1 cellular context compared by ENCODE assay signal in genomic region chr11:6612008-6612815, GRCh38.
TF ChIP-seq lines count a peak whose summit lies in the region.

TAF10 (minus strand) TSS chr11:6612216; CDS start chr11:6612189, 27 bp downstream.

TF ChIP-seq in K562, 482 proteins besides CTCF, POLR2A, EP300 and RAD21 (continued from another document and continues in another):
- TF ChIP-seq, protein P1, sequence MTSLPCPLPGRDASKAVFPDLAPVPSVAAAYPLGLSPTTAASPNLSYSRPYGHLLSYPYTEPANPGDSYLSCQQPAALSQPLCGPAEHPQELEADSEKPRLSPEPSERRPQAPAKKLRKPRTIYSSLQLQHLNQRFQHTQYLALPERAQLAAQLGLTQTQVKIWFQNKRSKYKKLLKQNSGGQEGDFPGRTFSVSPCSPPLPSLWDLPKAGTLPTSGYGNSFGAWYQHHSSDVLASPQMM (CRISPR knock-in tag; IDR thresholded peaks at IDR 0.05): no peak
- TF ChIP-seq ELF1 (tag; IDR thresholded peaks at IDR 0.05): peak; percentile 96
- no peak for TF ChIP-seq ZNF511 (CRISPR knock-in tag; IDR thresholded peaks at IDR 0.05)
- TF ChIP-seq, protein P2, sequence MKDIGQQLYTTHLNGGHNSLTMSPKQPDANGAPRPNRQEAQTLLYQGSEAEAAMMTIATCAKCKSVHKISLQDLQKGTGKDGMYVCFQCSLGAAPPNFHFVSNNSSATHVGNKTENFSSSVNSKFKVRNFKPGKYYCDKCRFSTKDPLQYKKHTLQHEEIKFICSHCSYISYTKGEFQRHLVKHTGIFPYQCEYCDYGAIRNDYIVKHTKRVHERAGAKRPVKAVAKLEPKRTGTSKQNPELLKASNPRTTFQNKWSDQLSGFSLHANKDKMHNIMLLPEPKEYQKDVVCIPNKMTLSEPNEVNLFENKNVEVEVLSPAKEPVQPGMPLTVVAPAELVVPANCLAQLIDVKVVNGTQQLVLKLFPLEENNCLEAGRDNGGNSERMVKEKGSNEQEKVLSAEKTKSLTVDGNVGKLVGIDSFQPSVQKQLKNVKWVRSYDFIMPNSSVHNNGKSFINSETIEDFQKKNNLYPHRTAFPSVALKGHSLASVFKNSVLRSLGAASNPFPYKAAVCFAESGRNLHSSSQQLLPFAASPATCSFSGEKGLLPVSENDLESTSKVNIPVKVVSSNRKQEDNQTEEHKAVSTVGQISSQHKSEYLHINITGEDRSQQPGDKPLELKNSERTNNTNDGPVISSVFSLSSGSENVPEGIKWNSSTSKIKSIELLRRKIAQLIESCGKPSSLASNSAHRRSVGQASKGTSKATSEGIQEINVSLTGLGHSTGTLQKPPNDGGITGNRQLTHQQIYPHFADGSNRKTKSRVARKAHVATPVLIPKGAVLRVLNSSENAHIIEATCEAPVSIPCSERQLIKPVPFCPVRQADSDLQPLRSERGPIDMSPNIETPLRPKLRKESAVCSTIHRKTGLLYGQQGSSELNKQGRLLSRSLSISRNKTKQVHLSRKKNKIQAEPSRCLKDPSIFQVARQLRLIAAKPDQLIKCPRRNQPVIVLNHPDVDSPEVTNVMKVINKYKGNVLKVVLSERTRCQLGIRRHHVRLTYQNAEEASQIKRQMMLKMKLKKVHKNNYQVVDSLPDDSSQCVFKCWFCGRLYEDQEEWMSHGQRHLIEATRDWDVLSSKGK (CRISPR knock-in tag; IDR thresholded peaks at IDR 0.05): no peak
- TF ChIP-seq KDM5B (IDR thresholded peaks at IDR 0.05; ENCODE audit: insufficient replicate concordance, low read depth, low read length): peak; percentile 88
- no peak for TF ChIP-seq BRF1 (IDR thresholded peaks at IDR 0.05; ENCODE audit: borderline replicate concordance, extremely low read depth, insufficient read length)
- no peak for TF ChIP-seq BMI1 (IDR thresholded peaks at IDR 0.05; ENCODE audit: low read length)
- TF ChIP-seq, protein P3, sequence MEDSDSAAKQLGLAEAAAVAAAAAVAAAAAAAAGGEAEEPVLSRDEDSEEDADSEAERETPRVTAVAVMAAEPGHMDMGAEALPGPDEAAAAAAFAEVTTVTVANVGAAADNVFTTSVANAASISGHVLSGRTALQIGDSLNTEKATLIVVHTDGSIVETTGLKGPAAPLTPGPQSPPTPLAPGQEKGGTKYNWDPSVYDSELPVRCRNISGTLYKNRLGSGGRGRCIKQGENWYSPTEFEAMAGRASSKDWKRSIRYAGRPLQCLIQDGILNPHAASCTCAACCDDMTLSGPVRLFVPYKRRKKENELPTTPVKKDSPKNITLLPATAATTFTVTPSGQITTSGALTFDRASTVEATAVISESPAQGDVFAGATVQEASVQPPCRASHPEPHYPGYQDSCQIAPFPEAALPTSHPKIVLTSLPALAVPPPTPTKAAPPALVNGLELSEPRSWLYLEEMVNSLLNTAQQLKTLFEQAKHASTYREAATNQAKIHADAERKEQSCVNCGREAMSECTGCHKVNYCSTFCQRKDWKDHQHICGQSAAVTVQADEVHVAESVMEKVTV (CRISPR knock-in tag; IDR thresholded peaks at IDR 0.05): peak; percentile 41; the same call in 1 of the 2 replicates
- TF ChIP-seq, protein P4, sequence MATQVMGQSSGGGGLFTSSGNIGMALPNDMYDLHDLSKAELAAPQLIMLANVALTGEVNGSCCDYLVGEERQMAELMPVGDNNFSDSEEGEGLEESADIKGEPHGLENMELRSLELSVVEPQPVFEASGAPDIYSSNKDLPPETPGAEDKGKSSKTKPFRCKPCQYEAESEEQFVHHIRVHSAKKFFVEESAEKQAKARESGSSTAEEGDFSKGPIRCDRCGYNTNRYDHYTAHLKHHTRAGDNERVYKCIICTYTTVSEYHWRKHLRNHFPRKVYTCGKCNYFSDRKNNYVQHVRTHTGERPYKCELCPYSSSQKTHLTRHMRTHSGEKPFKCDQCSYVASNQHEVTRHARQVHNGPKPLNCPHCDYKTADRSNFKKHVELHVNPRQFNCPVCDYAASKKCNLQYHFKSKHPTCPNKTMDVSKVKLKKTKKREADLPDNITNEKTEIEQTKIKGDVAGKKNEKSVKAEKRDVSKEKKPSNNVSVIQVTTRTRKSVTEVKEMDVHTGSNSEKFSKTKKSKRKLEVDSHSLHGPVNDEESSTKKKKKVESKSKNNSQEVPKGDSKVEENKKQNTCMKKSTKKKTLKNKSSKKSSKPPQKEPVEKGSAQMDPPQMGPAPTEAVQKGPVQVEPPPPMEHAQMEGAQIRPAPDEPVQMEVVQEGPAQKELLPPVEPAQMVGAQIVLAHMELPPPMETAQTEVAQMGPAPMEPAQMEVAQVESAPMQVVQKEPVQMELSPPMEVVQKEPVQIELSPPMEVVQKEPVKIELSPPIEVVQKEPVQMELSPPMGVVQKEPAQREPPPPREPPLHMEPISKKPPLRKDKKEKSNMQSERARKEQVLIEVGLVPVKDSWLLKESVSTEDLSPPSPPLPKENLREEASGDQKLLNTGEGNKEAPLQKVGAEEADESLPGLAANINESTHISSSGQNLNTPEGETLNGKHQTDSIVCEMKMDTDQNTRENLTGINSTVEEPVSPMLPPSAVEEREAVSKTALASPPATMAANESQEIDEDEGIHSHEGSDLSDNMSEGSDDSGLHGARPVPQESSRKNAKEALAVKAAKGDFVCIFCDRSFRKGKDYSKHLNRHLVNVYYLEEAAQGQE (CRISPR knock-in tag; IDR thresholded peaks at IDR 0.05; ENCODE audit: low read depth): no peak; the same call in 1 of the 2 replicates
- no peak for TF ChIP-seq CC2D1A (IDR thresholded peaks at IDR 0.05)
- no peak for TF ChIP-seq ZNF140 (CRISPR knock-in tag; IDR thresholded peaks at IDR 0.05)
- 0 out of 2 replicates have a peak, but pooled peaks have one; percentile 15 for TF ChIP-seq KDM2B (CRISPR knock-in tag; IDR thresholded peaks at IDR 0.05)
- TF ChIP-seq MEF2A (IDR thresholded peaks at IDR 0.05; ENCODE audit: control insufficient read depth, low read depth, low read length): no peak
- TF ChIP-seq, protein P5, sequence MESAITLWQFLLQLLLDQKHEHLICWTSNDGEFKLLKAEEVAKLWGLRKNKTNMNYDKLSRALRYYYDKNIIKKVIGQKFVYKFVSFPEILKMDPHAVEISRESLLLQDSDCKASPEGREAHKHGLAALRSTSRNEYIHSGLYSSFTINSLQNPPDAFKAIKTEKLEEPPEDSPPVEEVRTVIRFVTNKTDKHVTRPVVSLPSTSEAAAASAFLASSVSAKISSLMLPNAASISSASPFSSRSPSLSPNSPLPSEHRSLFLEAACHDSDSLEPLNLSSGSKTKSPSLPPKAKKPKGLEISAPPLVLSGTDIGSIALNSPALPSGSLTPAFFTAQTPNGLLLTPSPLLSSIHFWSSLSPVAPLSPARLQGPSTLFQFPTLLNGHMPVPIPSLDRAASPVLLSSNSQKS (CRISPR knock-in tag; IDR thresholded peaks at IDR 0.05): no peak
- TF ChIP-seq BACH1 (tag; IDR thresholded peaks at IDR 0.05): no peak
- no peak for TF ChIP-seq NCOR1 (IDR thresholded peaks at IDR 0.05)
- peak; percentile 40 for TF ChIP-seq TAF9B (IDR thresholded peaks at IDR 0.05; ENCODE audit: partially characterized antibody)
- TF ChIP-seq ERF (CRISPR knock-in tag; IDR thresholded peaks at IDR 0.05): peak; percentile 32; the same call in 1 of the 2 replicates
- TF ChIP-seq EZH2 (IDR thresholded peaks at IDR 0.05; ENCODE audit: borderline replicate concordance, low read depth, low read length): no peak
- peak; percentile 52; the same call in 1 of the 2 replicates for TF ChIP-seq GMEB1 (CRISPR knock-in tag; IDR thresholded peaks at IDR 0.05)
- TF ChIP-seq SPI1 (IDR thresholded peaks at IDR 0.05; ENCODE audit: borderline replicate concordance, low read depth, low read length): peak; percentile 54; the same call in 1 of the 2 replicates
- no peak; the same call in 1 of the 2 replicates for TF ChIP-seq MIER1 (IDR thresholded peaks at IDR 0.05; ENCODE audit: low read depth)
- TF ChIP-seq, protein P6, sequence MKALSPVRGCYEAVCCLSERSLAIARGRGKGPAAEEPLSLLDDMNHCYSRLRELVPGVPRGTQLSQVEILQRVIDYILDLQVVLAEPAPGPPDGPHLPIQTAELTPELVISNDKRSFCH (CRISPR knock-in tag; IDR thresholded peaks at IDR 0.05): no peak
- TF ChIP-seq, protein P6 (tag; IDR thresholded peaks at IDR 0.05): peak; percentile 36; the same call in 1 of the 2 replicates
- peak; percentile 92 to 95 for TF ChIP-seq MAZ (CRISPR knock-in tag; conservative IDR thresholded peaks at IDR 0.05 in 1 of 2, IDR thresholded peaks at IDR 0.05 in 1 of 2)
- peak; percentile 59 for TF ChIP-seq HCFC1 (IDR thresholded peaks at IDR 0.05; ENCODE audit: low read depth, low read length)
- peak; percentile 29; the same call in 1 of the 2 replicates for TF ChIP-seq ZNF175 (CRISPR knock-in tag; IDR thresholded peaks at IDR 0.05; ENCODE audit: low read depth)
- no peak for TF ChIP-seq STAT5B (CRISPR knock-in tag; IDR thresholded peaks at IDR 0.05)
- TF ChIP-seq, protein P7, sequence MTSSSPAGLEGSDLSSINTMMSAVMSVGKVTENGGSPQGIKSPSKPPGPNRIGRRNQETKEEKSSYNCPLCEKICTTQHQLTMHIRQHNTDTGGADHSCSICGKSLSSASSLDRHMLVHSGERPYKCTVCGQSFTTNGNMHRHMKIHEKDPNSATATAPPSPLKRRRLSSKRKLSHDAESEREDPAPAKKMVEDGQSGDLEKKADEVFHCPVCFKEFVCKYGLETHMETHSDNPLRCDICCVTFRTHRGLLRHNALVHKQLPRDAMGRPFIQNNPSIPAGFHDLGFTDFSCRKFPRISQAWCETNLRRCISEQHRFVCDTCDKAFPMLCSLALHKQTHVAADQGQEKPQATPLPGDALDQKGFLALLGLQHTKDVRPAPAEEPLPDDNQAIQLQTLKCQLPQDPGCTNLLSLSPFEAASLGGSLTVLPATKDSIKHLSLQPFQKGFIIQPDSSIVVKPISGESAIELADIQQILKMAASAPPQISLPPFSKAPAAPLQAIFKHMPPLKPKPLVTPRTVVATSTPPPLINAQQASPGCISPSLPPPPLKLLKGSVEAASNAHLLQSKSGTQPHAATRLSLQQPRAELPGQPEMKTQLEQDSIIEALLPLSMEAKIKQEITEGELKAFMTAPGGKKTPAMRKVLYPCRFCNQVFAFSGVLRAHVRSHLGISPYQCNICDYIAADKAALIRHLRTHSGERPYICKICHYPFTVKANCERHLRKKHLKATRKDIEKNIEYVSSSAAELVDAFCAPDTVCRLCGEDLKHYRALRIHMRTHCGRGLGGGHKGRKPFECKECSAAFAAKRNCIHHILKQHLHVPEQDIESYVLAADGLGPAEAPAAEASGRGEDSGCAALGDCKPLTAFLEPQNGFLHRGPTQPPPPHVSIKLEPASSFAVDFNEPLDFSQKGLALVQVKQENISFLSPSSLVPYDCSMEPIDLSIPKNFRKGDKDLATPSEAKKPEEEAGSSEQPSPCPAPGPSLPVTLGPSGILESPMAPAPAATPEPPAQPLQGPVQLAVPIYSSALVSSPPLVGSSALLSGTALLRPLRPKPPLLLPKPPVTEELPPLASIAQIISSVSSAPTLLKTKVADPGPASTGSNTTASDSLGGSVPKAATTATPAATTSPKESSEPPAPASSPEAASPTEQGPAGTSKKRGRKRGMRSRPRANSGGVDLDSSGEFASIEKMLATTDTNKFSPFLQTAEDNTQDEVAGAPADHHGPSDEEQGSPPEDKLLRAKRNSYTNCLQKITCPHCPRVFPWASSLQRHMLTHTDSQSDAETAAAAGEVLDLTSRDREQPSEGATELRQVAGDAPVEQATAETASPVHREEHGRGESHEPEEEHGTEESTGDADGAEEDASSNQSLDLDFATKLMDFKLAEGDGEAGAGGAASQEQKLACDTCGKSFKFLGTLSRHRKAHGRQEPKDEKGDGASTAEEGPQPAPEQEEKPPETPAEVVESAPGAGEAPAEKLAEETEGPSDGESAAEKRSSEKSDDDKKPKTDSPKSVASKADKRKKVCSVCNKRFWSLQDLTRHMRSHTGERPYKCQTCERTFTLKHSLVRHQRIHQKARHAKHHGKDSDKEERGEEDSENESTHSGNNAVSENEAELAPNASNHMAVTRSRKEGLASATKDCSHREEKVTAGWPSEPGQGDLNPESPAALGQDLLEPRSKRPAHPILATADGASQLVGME (CRISPR knock-in tag; IDR thresholded peaks at IDR 0.05): peak; percentile 51; the same call in 1 of the 2 replicates
- TF ChIP-seq NR2F6 (CRISPR knock-in tag; IDR thresholded peaks at IDR 0.05): peak; percentile 77; the same call in 1 of the 2 replicates
- TF ChIP-seq CBX8 (IDR thresholded peaks at IDR 0.05; ENCODE audit: borderline replicate concordance, extremely low read depth, low read depth, low read length, poor library complexity, severe bottlenecking): no peak
- no peak for TF ChIP-seq SRSF7 (optimal IDR thresholded peaks at IDR 0.05; ENCODE audit: low read depth, low read length)
- TF ChIP-seq SLC30A9 (CRISPR knock-in tag; IDR thresholded peaks at IDR 0.05): no peak
- TF ChIP-seq LCOR (CRISPR knock-in tag; IDR thresholded peaks at IDR 0.05): peak; percentile 95
- TF ChIP-seq KLF10 (CRISPR knock-in tag; IDR thresholded peaks at IDR 0.05): no peak
- TF ChIP-seq DMBX1 (CRISPR knock-in tag; IDR thresholded peaks at IDR 0.05; ENCODE audit: borderline replicate concordance): no peak; the same call in 1 of the 2 replicates
- no peak for TF ChIP-seq ZNF134 (CRISPR knock-in tag; conservative IDR thresholded peaks at IDR 0.05)
- no peak for TF ChIP-seq PURB (CRISPR knock-in tag; IDR thresholded peaks at IDR 0.05; ENCODE audit: low read depth)
- TF ChIP-seq, protein P8, sequence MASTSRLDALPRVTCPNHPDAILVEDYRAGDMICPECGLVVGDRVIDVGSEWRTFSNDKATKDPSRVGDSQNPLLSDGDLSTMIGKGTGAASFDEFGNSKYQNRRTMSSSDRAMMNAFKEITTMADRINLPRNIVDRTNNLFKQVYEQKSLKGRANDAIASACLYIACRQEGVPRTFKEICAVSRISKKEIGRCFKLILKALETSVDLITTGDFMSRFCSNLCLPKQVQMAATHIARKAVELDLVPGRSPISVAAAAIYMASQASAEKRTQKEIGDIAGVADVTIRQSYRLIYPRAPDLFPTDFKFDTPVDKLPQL (IDR thresholded peaks at IDR 0.05; ENCODE audit: extremely low read depth, insufficient read length): no peak
- TF ChIP-seq ZNF324 (CRISPR knock-in tag; IDR thresholded peaks at IDR 0.05): no peak; the same call in 1 of the 2 replicates
- TF ChIP-seq ZBED1 (IDR thresholded peaks at IDR 0.05): 0 out of 2 replicates have a peak, but pooled peaks have one; percentile 41
- no peak for TF ChIP-seq ZFP30 (CRISPR knock-in tag; IDR thresholded peaks at IDR 0.05; ENCODE audit: borderline replicate concordance)
- TF ChIP-seq ZNF263 (CRISPR knock-in tag; IDR thresholded peaks at IDR 0.05; ENCODE audit: borderline replicate concordance): peak; percentile 85
- TF ChIP-seq ZNF785 (CRISPR knock-in tag; IDR thresholded peaks at IDR 0.05): no peak
